Comparison of ENCODE assay signal across 8 cellular contexts in genomic region chr13:42594577-42595571, GRCh38. TPM values are rescaled to one million over a fixed set of nuclear protein-coding genes. Genes with fewer than 3 reads are reported as not detected.
DNase-seq lines count a peak whose midpoint lies in the region; ATAC-seq, FAIRE-seq and TF ChIP-seq lines count a peak whose summit lies in the region.

No MANE protein-coding gene starts in this region.

- no peak overlapping the region for H3K4me3 Mint-ChIP-seq in stimulated activated effector memory CD8-positive, alpha-beta T cell treated with anti-CD3 and anti-CD28 coated beads, Interleukin-12 subunit alpha, Interleukin-12 subunit beta, amount 100 ng/mL, for 72 hours

- H3K27me3 ChIP-seq in H1 (replicated peaks in 1 of 4; ENCODE audit: control insufficient read depth in 3 of 4, extremely low read depth in 1 of 4, insufficient read depth in 3 of 4, low read length in 3 of 4) (no peaks in the 10 kb centered on the region), mesenchymal stem cell (ENCODE audit: control insufficient read depth in 1 of 2, insufficient read depth in 1 of 2, low read length in 2 of 2) (peaks cover 0 to 6% of the 10 kb centered on the region in 2 experiments)

- H2BK12ac ChIP-seq in H1 (ENCODE audit: low read depth, low read length) = peak overlapping the region; percentile 60; the same call in 1 of the 2 replicates
- H2BK12ac ChIP-seq in mesenchymal stem cell (ENCODE audit: low read length in 2 of 2) = peak overlapping the region; percentile 75 to 83

- TF ChIP-seq RAD21 in H1 (IDR thresholded peaks at IDR 0.05 in 1 of 2, conservative IDR thresholded peaks at IDR 0.05 in 1 of 2; ENCODE audit: low read depth in 2 of 2, low read length in 2 of 2) = peak; percentile 83 to 91

- H3K23ac ChIP-seq in H1 (ENCODE audit: insufficient read length) = no peak overlapping the region
- H3K23ac ChIP-seq in mesenchymal stem cell (ENCODE audit: low read length in 2 of 2) = no peak overlapping the region

- H2BK5ac ChIP-seq in H1 (ENCODE audit: low read depth, low read length) = peak overlapping the region; percentile 76; the same call in 1 of the 2 replicates
- no peak overlapping the region for H2BK5ac ChIP-seq in mesenchymal stem cell (ENCODE audit: low read depth, low read length, poor library complexity, severe bottlenecking)

- H3K9ac ChIP-seq in H1 (replicated peaks in 1 of 4; ENCODE audit: extremely low read depth in 1 of 4, low read depth in 3 of 4, low read length in 3 of 4) = no peak overlapping the region
- peak overlapping the region; percentile 43 for H3K9ac ChIP-seq in mesenchymal stem cell (ENCODE audit: low read length)

- H3K14ac ChIP-seq in H1 (ENCODE audit: insufficient read length) = no peak overlapping the region
- peak overlapping the region in 1 of 2 experiments; percentile 59 for H3K14ac ChIP-seq in mesenchymal stem cell (ENCODE audit: low read length in 2 of 2)

- 26% methylated on average over 10 of the region's 10 CpGs; no CpG with 5 or more reads in 1 of the 2 experiments for WGBS in H1 (ENCODE audit: extremely low coverage in 1 of 2, insufficient coverage in 1 of 2, insufficient read length in 1 of 2, insufficient replicate concordance in 2 of 2, low coverage in 1 of 2, low lambda C conversion rate in 2 of 2, missing lambda C conversion rate in 1 of 2), 2 experiments
- WGBS in mesenchymal stem cell = 29% methylated on average over 9 of the region's 10 CpGs

- no peaks in the 10 kb centered on the region for H3K9me3 Mint-ChIP-seq in stimulated activated effector memory CD8-positive, alpha-beta T cell treated with anti-CD3 and anti-CD28 coated beads, Interleukin-12 subunit alpha, Interleukin-12 subunit beta, amount 100 ng/mL, for 72 hours

- no peaks in the 10 kb centered on the region for H3K79me1 ChIP-seq in H1 (ENCODE audit: low read depth, low read length)
- H3K79me1 ChIP-seq in mesenchymal stem cell (replicated peaks; ENCODE audit: low read length, poor library complexity, severe bottlenecking) = no peaks in the 10 kb centered on the region

- H2BK120ac ChIP-seq in H1 (replicated peaks; ENCODE audit: low read depth, low read length) (peak overlapping the region; percentile 93), mesenchymal stem cell (ENCODE audit: low read depth, low read length) (no peak overlapping the region)

- no peak for TF ChIP-seq POLR2A in H1 (IDR thresholded peaks at IDR 0.05; ENCODE audit: control extremely low read depth in 1 of 2, low read depth in 2 of 2, low read length in 2 of 2)

- peak overlapping the region; percentile 74 for H3K18ac ChIP-seq in H1 (ENCODE audit: extremely low read depth, low read length)
- peak overlapping the region in 1 of 2 experiments; percentile 72 for H3K18ac ChIP-seq in mesenchymal stem cell (ENCODE audit: low read depth in 1 of 2, low read length in 2 of 2)

- TF ChIP-seq EP300 in H1 (IDR thresholded peaks at IDR 0.05; ENCODE audit: borderline replicate concordance in 1 of 2, low read depth in 2 of 2, low read length in 2 of 2) = no peak

- H3K36me3 ChIP-seq in H1 (ENCODE audit: control insufficient read depth in 2 of 4, insufficient read depth in 4 of 4, low read length in 3 of 4) (peaks cover 0 to 4% (median 0%) of the 10 kb centered on the region in 4 experiments; a peak in 2 of 8 replicates), mesenchymal stem cell (ENCODE audit: control insufficient read depth in 1 of 2, insufficient read depth in 2 of 2, low read depth in 1 of 2, low read length in 2 of 2) (no peaks in the 10 kb centered on the region)

- no peak overlapping the region for H4K8ac ChIP-seq in H1 (ENCODE audit: extremely low read depth, insufficient read depth, low read length)
- peak overlapping the region; percentile 59 for H4K8ac ChIP-seq in mesenchymal stem cell (ENCODE audit: low read length)

- H4K91ac ChIP-seq in H1 (replicated peaks; ENCODE audit: insufficient read length, low read length) (peak overlapping the region; percentile 95), mesenchymal stem cell (ENCODE audit: low read length) (no peak overlapping the region)

- DNase-seq in DMS53 (lab: John Stamatoyannopoulos, UW) (peak; percentile 74), NCI-H446 treated with DMSO at 0.1 percent for 48 hours (lab: John Stamatoyannopoulos, UW) (peak; percentile 25), H1 (ENCODE audit: low read depth in 1 of 2, low spot score in 2 of 2) (no peak), mesenchymal stem cell (peak; percentile 91)
- DNase-seq in activated CD4-positive, alpha-beta T cell treated with anti-CD3 and anti-CD28 coated beads, Interleukin-2, amount 50 U/mL, for 4 hours = peak; percentile 39
- DNase-seq in stimulated activated effector memory CD8-positive, alpha-beta T cell treated with anti-CD3 and anti-CD28 coated beads, Interleukin-12 subunit alpha, Interleukin-12 subunit beta, amount 100 ng/mL, for 72 hours (ENCODE audit: low spot score in 2 of 2) = peak; percentile 17 to 56

- H4K20me1 ChIP-seq in H1 (replicated peaks in 1 of 2; ENCODE audit: control insufficient read depth in 1 of 2, insufficient read depth in 2 of 2, low read length in 2 of 2) = no peaks in the 10 kb centered on the region

- POLR2A ChIA-PET in H1 (lab: Charles Lee; ENCODE audit: partially characterized antibody) = interaction anchor here (1.2 to 4.1 kb wide), 5 partner anchors 254 to 270 kb away, joined by 3 to 21 read pairs (median 7); no protein-coding TSS in a partner anchor

- H3K4me2 ChIP-seq in H1 (ENCODE audit: insufficient read depth in 1 of 2, low read depth in 2 of 2, low read length in 2 of 2) = peak overlapping the region in 1 of 2 experiments; percentile 70; a peak in 1 of 4 replicates
- H3K4me2 ChIP-seq in mesenchymal stem cell (ENCODE audit: low read length, poor library complexity, severe bottlenecking) = no peak overlapping the region

- H2AFZ ChIP-seq in H1 (ENCODE audit: low read length) (no peak overlapping the region), mesenchymal stem cell (ENCODE audit: low read depth, low read length) (peak overlapping the region; percentile 67)

- peak overlapping the region; percentile 91 for H3K4ac ChIP-seq in H1 (replicated peaks; ENCODE audit: insufficient read length, low read depth, low read length)
- no peak overlapping the region for H3K4ac ChIP-seq in mesenchymal stem cell (ENCODE audit: low read depth in 1 of 2, low read length in 2 of 2)

- ATAC-seq in HG02840 (IDR thresholded peaks at IDR 0.05; ENCODE audit: low FRiP score, unreplicated experiment) (peak; percentile 63), HG02610 (IDR thresholded peaks at IDR 0.05; ENCODE audit: unreplicated experiment) (no peak)
- no peak for ATAC-seq in stimulated activated effector memory CD8-positive, alpha-beta T cell treated with anti-CD3 and anti-CD28 coated beads, Interleukin-12 subunit alpha, Interleukin-12 subunit beta, amount 100 ng/mL, for 72 hours

- peak; percentile 50 for FAIRE-seq in H1 (lab: Jason Lieb, UNC)

- H3K9me3 ChIP-seq in H1 (ENCODE audit: insufficient read depth in 2 of 2, low read depth in 1 of 2, low read length in 1 of 2) = no peaks in the 10 kb centered on the region
- no peaks in the 10 kb centered on the region for H3K9me3 ChIP-seq in mesenchymal stem cell (ENCODE audit: control insufficient read depth, low read length)

- no peak overlapping the region for H3K27ac Mint-ChIP-seq in stimulated activated effector memory CD8-positive, alpha-beta T cell treated with anti-CD3 and anti-CD28 coated beads, Interleukin-12 subunit alpha, Interleukin-12 subunit beta, amount 100 ng/mL, for 72 hours

- peak overlapping the region; percentile 48 for H4K5ac ChIP-seq in H1 (ENCODE audit: insufficient read length, low read depth, low read length)

- no peaks in the 10 kb centered on the region for H3K36me3 Mint-ChIP-seq in stimulated activated effector memory CD8-positive, alpha-beta T cell treated with anti-CD3 and anti-CD28 coated beads, Interleukin-12 subunit alpha, Interleukin-12 subunit beta, amount 100 ng/mL, for 72 hours

- peak overlapping the region; percentile 49; the same call in 1 of the 2 replicates for H2BK20ac ChIP-seq in H1 (ENCODE audit: low read length)

- no peak overlapping the region for H3K56ac ChIP-seq in H1 (replicated peaks; ENCODE audit: insufficient read length, low read depth, low read length)

- H2BK15ac ChIP-seq in H1 (ENCODE audit: low read length) = peak overlapping the region; percentile 77; the same call in 1 of the 2 replicates
- H2BK15ac ChIP-seq in mesenchymal stem cell (ENCODE audit: low read depth, poor library complexity, severe bottlenecking) = no peak overlapping the region

- H2AK5ac ChIP-seq in H1 (ENCODE audit: low read depth, low read length) = no peak overlapping the region
- no peak overlapping the region for H2AK5ac ChIP-seq in mesenchymal stem cell (ENCODE audit: low read length, severe bottlenecking)

- no peaks in the 10 kb centered on the region; the same call in 1 of the 2 replicates for H3K23me2 ChIP-seq in H1 (ENCODE audit: low read depth, low read length)

- TF ChIP-seq CTCF in H1 (IDR thresholded peaks at IDR 0.05; ENCODE audit: control extremely low read depth in 1 of 3, insufficient read depth in 1 of 3, low read depth in 1 of 3, low read length in 3 of 3) = peak; percentile 43 to 81 (median 64)

- no peaks in the 10 kb centered on the region for H3K4me1 Mint-ChIP-seq in stimulated activated effector memory CD8-positive, alpha-beta T cell treated with anti-CD3 and anti-CD28 coated beads, Interleukin-12 subunit alpha, Interleukin-12 subunit beta, amount 100 ng/mL, for 72 hours

- CTCF ChIA-PET in H1 (lab: Charles Lee; ENCODE audit: partially characterized antibody) = interaction anchor here (0.6 to 2.0 kb wide), 34 partner anchors 14 to 1143 kb away, joined by 3 to 11 read pairs (median 3); no protein-coding TSS in a partner anchor

- H3K79me2 ChIP-seq in H1 (ENCODE audit: control insufficient read depth in 1 of 2, insufficient read depth in 2 of 2, low read length in 2 of 2) = peaks cover 0 to 24% of the 10 kb centered on the region in 2 experiments; a peak in 2 of 4 replicates

- H3K4me3 ChIP-seq in H1 (ENCODE audit: extremely low read depth in 1 of 4, insufficient read depth in 2 of 4, low read depth in 3 of 4, low read length in 4 of 4) (peak overlapping the region in 1 of 4 experiments; percentile 25; a peak in 1 of 8 replicates), mesenchymal stem cell (ENCODE audit: insufficient read depth in 1 of 2, low read depth in 1 of 2, low read length in 2 of 2) (no peak overlapping the region)

- H3K4me1 ChIP-seq in H1 (replicated peaks in 1 of 4; ENCODE audit: control insufficient read depth in 3 of 4, insufficient read depth in 4 of 4, low read length in 3 of 4) (peaks cover 3 to 28% (median 22%) of the 10 kb centered on the region in 4 experiments), mesenchymal stem cell (ENCODE audit: control insufficient read depth, insufficient read depth, low read depth, low read length) (no peaks in the 10 kb centered on the region)

- H3K27ac ChIP-seq in H1 (ENCODE audit: low read depth, low read length) (peak overlapping the region; percentile 39; the same call in 1 of the 2 replicates), mesenchymal stem cell (ENCODE audit: low read length, poor library complexity, severe bottlenecking) (no peak overlapping the region)

RNA-seq across cellular contexts. Expression of gene TNFSF11, which starts 20.9 kb away (rescaled TPM):
- 11.7 and 12.0 TPM in 2 replicates for total RNA-seq in H1 (2021; fragmentation: NEBNext Ultra II Directional; extraction: Animal tissue kit (Norgen Biotek cat#: 25700))
- polyA plus RNA-seq in H1 (2011; rRNA removed) = 5.2 and 9.3 TPM in 2 replicates
- polyA plus RNA-seq in H1 (2011; cell fraction: cytosol; rRNA removed) = 6.4 TPM
- 3.9 TPM for polyA plus RNA-seq in H1 (2011; cell fraction: nucleus; rRNA removed)
- 9.9 to 16.0 TPM (median 10.4 TPM) in 4 replicates for polyA plus RNA-seq in H1 (2012, experiment 1 of 2)
- polyA plus RNA-seq in H1 (2012, experiment 2 of 2) = 2.6 TPM
- polyA plus RNA-seq in H1 (2013, experiment 1 of 2) = 7.4 TPM
- 8.1 TPM for polyA plus RNA-seq in H1 (2013, experiment 2 of 2)
- 13.2 and 24.0 TPM in 2 replicates for polyA minus RNA-seq in H1 (2011; rRNA and poly(A)+ RNA removed)
- polyA minus RNA-seq in H1 (2011; cell fraction: cytosol; rRNA and poly(A)+ RNA removed) = 6.2 TPM
- polyA minus RNA-seq in H1 (2011; cell fraction: nucleus; rRNA and poly(A)+ RNA removed) = 8.0 TPM
- polyA plus RNA-seq in mesenchymal stem cell (2013, experiment 1 of 2) = 2.0 TPM
- 2.2 TPM for polyA plus RNA-seq in mesenchymal stem cell (2013, experiment 2 of 2)

Comparison
In these comparisons a context has a peak if more than half of its experiments do, and no peak if none do; other contexts are left out.
1. DNase-seq: peak in DMS53 (single experiment), NCI-H446 treated with DMSO at 0.1 percent for 48 hours (single experiment), activated CD4-positive, alpha-beta T cell treated with anti-CD3 and anti-CD28 coated beads, Interleukin-2, amount 50 U/mL, for 4 hours (2 of 2), mesenchymal stem cell (single experiment) and stimulated activated effector memory CD8-positive, alpha-beta T cell treated with anti-CD3 and anti-CD28 coated beads, Interleukin-12 subunit alpha, Interleukin-12 subunit beta, amount 100 ng/mL, for 72 hours (2 of 2); none in H1 (0 of 2).